In genomic region chr14:75277000-75277795, GRCh38 we compare ENCODE assay signal across 8 cellular contexts. TPM values are rescaled to one million over a fixed set of nuclear protein-coding genes. Genes with fewer than 3 reads are reported as not detected.
DNase-seq lines count a peak whose midpoint lies in the region; ATAC-seq and TF ChIP-seq lines count a peak whose summit lies in the region.

No MANE protein-coding gene starts in this region.

- H3K9ac ChIP-seq in neuronal stem cell (ENCODE audit: low read depth, low read length, poor library complexity) = peak overlapping the region; percentile 89

- H3K23ac ChIP-seq in neuronal stem cell (ENCODE audit: low read depth, low read length, poor library complexity) = no peak overlapping the region

- TF ChIP-seq CTCF in adrenal gland (IDR thresholded peaks at IDR 0.05) = no peak

- intact Hi-C loops in adrenal gland (cut with DNase I) = loop anchor here in 1 of 2 donors (10.0 kb wide), 1 partner anchor 132 kb away; no protein-coding TSS in a partner anchor
- intact Hi-C loops in Right ventricle myocardium inferior (cut with DNase I) = loop anchor here (1.0 to 5.0 kb wide), 3 partner anchors 18 to 100 kb away; partner anchors contain the start of gene TMED10

- peak; percentile 86 for ATAC-seq in Right ventricle myocardium inferior
- ATAC-seq in HG03045 (IDR thresholded peaks at IDR 0.05; ENCODE audit: unreplicated experiment) = no peak
- ATAC-seq in HG03469 (IDR thresholded peaks at IDR 0.05; ENCODE audit: unreplicated experiment) = no peak

- TF ChIP-seq POLR2A in adrenal gland (IDR thresholded peaks at IDR 0.05) = peak; percentile 88 to 97

- no peak overlapping the region for H4K91ac ChIP-seq in neuronal stem cell (ENCODE audit: low read depth, low read length, poor library complexity)

- peak overlapping the region; percentile 4 for H2AK5ac ChIP-seq in neuronal stem cell (ENCODE audit: low read depth, low read length)

- no peak overlapping the region for H4K8ac ChIP-seq in neuronal stem cell (ENCODE audit: low read depth, low read length)

- peak overlapping the region; percentile 43 for H2BK5ac ChIP-seq in neuronal stem cell (ENCODE audit: low read length)

- H3K79me1 ChIP-seq in neuronal stem cell (ENCODE audit: low read depth, low read length) = no peaks in the 10 kb centered on the region

- no peak overlapping the region for H2BK120ac ChIP-seq in neuronal stem cell (ENCODE audit: low read depth, low read length)

- H2BK15ac ChIP-seq in neuronal stem cell (ENCODE audit: low read length) = peak overlapping the region; percentile 30

- H2AFZ ChIP-seq in neuronal stem cell (ENCODE audit: low read length) = peak overlapping the region; percentile 97

- H3K4me2 ChIP-seq in neuronal stem cell (ENCODE audit: insufficient read depth, low read length, poor library complexity, severe bottlenecking) = peak overlapping the region; percentile 98

- H3K27ac ChIP-seq in adrenal gland (peak overlapping the region; percentile 97 to 99 (median 99)), neuronal stem cell (replicated peaks; ENCODE audit: low read length) (no peak overlapping the region)

- H3K14ac ChIP-seq in neuronal stem cell (ENCODE audit: low read length) = peak overlapping the region; percentile 39

- no peak overlapping the region for H3K4ac ChIP-seq in neuronal stem cell (ENCODE audit: low read length)

- DNase-seq in ELR (ENCODE audit: low read depth) (peak; percentile 89), Kasumi-1 (lab: John Stamatoyannopoulos, UW) (peak; percentile 53 to 61), SHP77 (lab: John Stamatoyannopoulos, UW) (peak; percentile 79 to 84), adrenal gland (peak; percentile 92 to 97 (median 93)), Right ventricle myocardium inferior (ENCODE audit: missing footprints) (peak; percentile 98), neuronal stem cell (ENCODE audit: low spot score) (peak; percentile 81)

- WGBS in adrenal gland, 4 donors = 0 to 1% (median 1%) methylated on average over 19 to 81 of the region's 81 CpGs
- no CpG with 5 or more reads among the region's 81 CpGs for WGBS in neuronal stem cell (ENCODE audit: extremely low coverage in 2 of 2, insufficient read length in 2 of 2, insufficient replicate concordance in 1 of 2), 2 donors

- H3K36me3 ChIP-seq in adrenal gland (replicated peaks in 1 of 2) = peaks cover 0 to 26% of the 10 kb centered on the region in 2 donors
- H3K36me3 ChIP-seq in neuronal stem cell (replicated peaks in 1 of 2; ENCODE audit: control insufficient read depth in 2 of 2, insufficient read depth in 2 of 2, low read length in 2 of 2) = peaks cover 7 to 19% of the 10 kb centered on the region in 2 donors

- peak overlapping the region; percentile 97 for H3K18ac ChIP-seq in neuronal stem cell (ENCODE audit: low read length)

- no peaks in the 10 kb centered on the region for H3K9me3 ChIP-seq in adrenal gland (replicated peaks in 1 of 3)
- no peaks in the 10 kb centered on the region for H3K9me3 ChIP-seq in neuronal stem cell (replicated peaks in 1 of 2; ENCODE audit: control insufficient read depth in 2 of 2, insufficient read depth in 1 of 2, low read depth in 1 of 2, low read length in 2 of 2)

- H2BK12ac ChIP-seq in neuronal stem cell (ENCODE audit: low read length) = no peak overlapping the region

- H3K27me3 ChIP-seq in adrenal gland (no peaks in the 10 kb centered on the region), neuronal stem cell (ENCODE audit: control insufficient read depth in 3 of 3, insufficient read depth in 3 of 3, low read depth in 1 of 3, low read length in 3 of 3) (peaks cover 2 to 24% (median 13%) of the 10 kb centered on the region in 3 experiments)

- peaks cover 24 to 37% of the 10 kb centered on the region in 2 donors for H3K4me1 ChIP-seq in adrenal gland (replicated peaks in 1 of 2)
- H3K4me1 ChIP-seq in neuronal stem cell (ENCODE audit: control insufficient read depth in 2 of 2, insufficient read depth in 1 of 2, low read depth in 1 of 2, low read length in 2 of 2) = peaks cover 5 to 35% of the 10 kb centered on the region in 2 donors

- H3K4me3 ChIP-seq in adrenal gland (peak overlapping the region; percentile 33 to 88 (median 66)), neuronal stem cell (ENCODE audit: low read length in 2 of 2) (peak overlapping the region; percentile 49 to 80)

RNA-seq across cellular contexts. Expression of gene FOS, which starts 1.4 kb away (rescaled TPM):
- 100 to 1,000 TPM in 5 of 8 donors, 10 to 100 TPM in 3; 47.9 to 393 (median 152) TPM for total RNA-seq in adrenal gland
- 100 to 1,000 TPM in 2 of 3 donors, 10 to 100 TPM in 1; 63.2 to 129 (median 107) TPM for polyA plus RNA-seq in adrenal gland
- total RNA-seq in Right ventricle myocardium inferior = 9.5 TPM
- 20.4 TPM for polyA plus RNA-seq in neuronal stem cell (2013, experiment 1 of 2)
- 21.0 TPM for polyA plus RNA-seq in neuronal stem cell (2013, experiment 2 of 2)
